Comparison of ENCODE assay signal across 10 cellular contexts in genomic region chr14:69161590-69161989, GRCh38.
"Had no signal": no experiment of that assay in that cellular context is flagged by ENCODE, and none has a peak within 500 bp of the region (broad histone marks: within the 10 kb centered on the region; RNA-seq: fewer than 3 reads in every experiment).

No MANE protein-coding gene starts in this region.

- H3K4me2 ChIP-seq: GM23338 had no signal

- H3K4me3 ChIP-seq: GM23338, K562 had no signal

- H3K4me3 Mint-ChIP-seq: GM23338, H9, HFFc6 had no signal

- FAIRE-seq: H1, H54, K562 had no signal

- H3K27ac ChIP-seq: HL-60 had no signal

- H3K4me1 Mint-ChIP-seq: GM23338, H9 had no signal

- ATAC-seq: GM23338, K562 had no signal

- H3K9me3 Mint-ChIP-seq: GM23338 had no signal

- DNase-seq: H9, HCEC 1CT, HFFc6, IMR-90, KG1 had no signal

- H3K27ac Mint-ChIP-seq: GM23338, H9, HFFc6 had no signal
